Comparison of ENCODE assay signal across 12 cellular contexts in genomic region chr4:118776166-118776954, GRCh38. TPM values are rescaled to one million over a fixed set of nuclear protein-coding genes. Genes with fewer than 3 reads are reported as not detected.
A peak's percentile ranks its signal among the peaks of the same experiment; 100 is the strongest.
DNase-seq lines count a peak whose midpoint lies in the region; ATAC-seq, FAIRE-seq and TF ChIP-seq lines count a peak whose summit lies in the region.
"Had no signal": no experiment of that assay in that cellular context is flagged by ENCODE, and none has a peak within 500 bp of the region (broad histone marks: within the 10 kb centered on the region; RNA-seq: fewer than 3 reads in every experiment).

No MANE protein-coding gene starts in this region.

- no peak for FAIRE-seq in endothelial cell of umbilical vein (lab: Jason Lieb, UNC)

- TF ChIP-seq CTCF in CD8-positive, alpha-beta T cell (IDR thresholded peaks at IDR 0.05): no peak
- TF ChIP-seq CTCF in endothelial cell of umbilical vein (IDR thresholded peaks at IDR 0.05; ENCODE audit: extremely low read depth in 1 of 2, insufficient read depth in 1 of 2, low read depth in 1 of 2, low read length in 2 of 2): no peak

- no peak for DNase-seq in CD8-positive, alpha-beta T cell
- DNase-seq in RPMI7951 (ENCODE audit: low read depth): peak; percentile 50
- DNase-seq in endothelial cell of umbilical vein (ENCODE audit: low read depth, low spot score): peak; percentile 50
- DNase-seq in CD8-positive, alpha-beta memory T cell: no peak
- DNase-seq in T1000 (lab: John Stamatoyannopoulos, UW): no peak
- DNase-seq in activated CD4-positive, alpha-beta T cell treated with anti-CD3 and anti-CD28 coated beads, Interleukin-2, amount 10 ng/mL, durations not matched to agents 7 days and 5 days: no peak
- no peak for DNase-seq in GOT3 (lab: John Stamatoyannopoulos, UW)
- DNase-seq: activated naive CD4-positive, alpha-beta T cell; AML-193; NCI-H2029 treated with DMSO at 0.1 percent for 48 hours had no signal

- no peaks in the 10 kb centered on the region for H3K27me3 ChIP-seq in CD8-positive, alpha-beta T cell (ENCODE audit: insufficient read depth, low read length)
- H3K27me3 ChIP-seq in endothelial cell of umbilical vein (ENCODE audit: control insufficient read depth in 2 of 2, insufficient read depth in 2 of 2, low read length in 2 of 2): no peaks in the 10 kb centered on the region
- H3K27me3 ChIP-seq in muscle layer of colon (ENCODE audit: control insufficient read depth in 1 of 2, insufficient read depth in 2 of 2, low read length in 2 of 2): no peaks in the 10 kb centered on the region
- H3K27me3 ChIP-seq in CD8-positive, alpha-beta memory T cell (ENCODE audit: insufficient read depth, low read length, poor library complexity, severe bottlenecking): no peaks in the 10 kb centered on the region
- H3K27me3 ChIP-seq: neutrophil had no signal

- no peak for ATAC-seq in CD8-positive, alpha-beta T cell

- peaks cover 3% of the 10 kb centered on the region for H4K20me1 ChIP-seq in endothelial cell of umbilical vein (replicated peaks; ENCODE audit: control insufficient read depth, extremely low read depth, insufficient read depth, low read length)

- POLR2A ChIA-PET in CD8-positive, alpha-beta T cell (lab: Charles Lee): no interaction called here
- POLR2A ChIA-PET in endothelial cell of umbilical vein (lab: Charles Lee): no interaction called here
- POLR2A ChIA-PET in CD8-positive, alpha-beta memory T cell (lab: Charles Lee): no interaction called here
- POLR2A ChIA-PET in activated CD4-positive, alpha-beta T cell treated with anti-CD3 and anti-CD28 coated beads, Interleukin-2, amount 10 ng/mL, durations not matched to agents 7 days and 5 days (lab: Charles Lee): no interaction called here

- CTCF ChIA-PET in CD8-positive, alpha-beta T cell (lab: Charles Lee): no interaction called here
- CTCF ChIA-PET in endothelial cell of umbilical vein (lab: Charles Lee): interaction anchor here (0.9 to 6.4 kb wide), 5 partner anchors 9 to 193 kb away, joined by 3 to 79 read pairs (median 4); no protein-coding TSS in a partner anchor
- CTCF ChIA-PET in CD8-positive, alpha-beta memory T cell (lab: Charles Lee): interaction anchor here (1.0 kb wide), 1 partner anchor 55 kb away, joined by 3 read pairs; no protein-coding TSS in a partner anchor
- CTCF ChIA-PET in activated CD4-positive, alpha-beta T cell treated with anti-CD3 and anti-CD28 coated beads, Interleukin-2, amount 10 ng/mL, durations not matched to agents 7 days and 5 days (lab: Charles Lee): no interaction called here

- no peak overlapping the region for H3K4me3 ChIP-seq in CD8-positive, alpha-beta T cell (ENCODE audit: low read depth, low read length)
- H3K4me3 ChIP-seq in endothelial cell of umbilical vein (replicated peaks in 1 of 3; ENCODE audit: insufficient read depth in 1 of 3, low read depth in 1 of 3, low read length in 3 of 3) (no peak overlapping the region), muscle layer of colon (ENCODE audit: low read depth in 1 of 2, low read length in 2 of 2) (no peak overlapping the region)
- H3K4me3 ChIP-seq in CD8-positive, alpha-beta memory T cell (ENCODE audit: low read length): no peak overlapping the region

- peaks cover 19% of the 10 kb centered on the region for H3K79me2 ChIP-seq in endothelial cell of umbilical vein (ENCODE audit: control insufficient read depth, insufficient read depth, low read length)

- H3K4me3 Mint-ChIP-seq in CD8-positive, alpha-beta T cell: no peak overlapping the region
- H3K4me3 Mint-ChIP-seq in CD8-positive, alpha-beta memory T cell: no peak overlapping the region
- H3K4me3 Mint-ChIP-seq in activated CD4-positive, alpha-beta T cell treated with anti-CD3 and anti-CD28 coated beads, Interleukin-2, amount 10 ng/mL, durations not matched to agents 7 days and 5 days: no peak overlapping the region

- H2AFZ ChIP-seq in endothelial cell of umbilical vein (ENCODE audit: low read depth, low read length): no peak overlapping the region

- no TSS peak for BruUV-seq in endothelial cell of umbilical vein (replicated peaks; lab: Mats Ljungman, UMichigan)

- H3K9ac ChIP-seq in endothelial cell of umbilical vein (replicated peaks; ENCODE audit: extremely low read depth, insufficient read depth, low read length) (no peak overlapping the region), muscle layer of colon (ENCODE audit: low read length) (no peak overlapping the region)

- no peaks in the 10 kb centered on the region for H3K9me3 Mint-ChIP-seq in CD8-positive, alpha-beta T cell
- H3K9me3 Mint-ChIP-seq in CD8-positive, alpha-beta memory T cell: peaks cover 0 to 1% (median 0%) of the 10 kb centered on the region in 5 donors
- H3K9me3 Mint-ChIP-seq in activated CD4-positive, alpha-beta T cell treated with anti-CD3 and anti-CD28 coated beads, Interleukin-2, amount 10 ng/mL, durations not matched to agents 7 days and 5 days: no peaks in the 10 kb centered on the region

- intact Hi-C loops in CD8-positive, alpha-beta T cell (cut with DNase I, micrococcal nuclease): no loop called here
- intact Hi-C loops in endothelial cell of umbilical vein (cut with micrococcal nuclease): no loop called here

- H3K36me3 ChIP-seq in CD8-positive, alpha-beta T cell (ENCODE audit: insufficient read depth, low read length): no peaks in the 10 kb centered on the region
- H3K36me3 ChIP-seq in endothelial cell of umbilical vein (ENCODE audit: control insufficient read depth in 2 of 2, extremely low read depth in 1 of 2, insufficient read depth in 2 of 2, low read length in 2 of 2) (peaks cover 0 to 5% of the 10 kb centered on the region in 2 experiments), muscle layer of colon (ENCODE audit: insufficient read depth, low read length) (no peaks in the 10 kb centered on the region)
- no peaks in the 10 kb centered on the region for H3K36me3 ChIP-seq in CD8-positive, alpha-beta memory T cell (ENCODE audit: insufficient read depth, low read length)
- H3K36me3 ChIP-seq: neutrophil had no signal

- no peaks in the 10 kb centered on the region for H3K9me3 ChIP-seq in CD8-positive, alpha-beta T cell (ENCODE audit: low read length)
- H3K9me3 ChIP-seq in endothelial cell of umbilical vein (replicated peaks; ENCODE audit: control insufficient read depth, insufficient read depth, low read length): no peaks in the 10 kb centered on the region
- H3K9me3 ChIP-seq in muscle layer of colon (ENCODE audit: low read length): no peaks in the 10 kb centered on the region
- H3K9me3 ChIP-seq in CD8-positive, alpha-beta memory T cell (ENCODE audit: low read length): no peaks in the 10 kb centered on the region
- H3K9me3 ChIP-seq: neutrophil had no signal

- peaks cover 2% of the 10 kb centered on the region for H3K36me3 Mint-ChIP-seq in CD8-positive, alpha-beta T cell
- H3K36me3 Mint-ChIP-seq in CD8-positive, alpha-beta memory T cell: peaks cover 0 to 5% (median 1%) of the 10 kb centered on the region in 3 donors
- H3K36me3 Mint-ChIP-seq in activated CD4-positive, alpha-beta T cell treated with anti-CD3 and anti-CD28 coated beads, Interleukin-2, amount 10 ng/mL, durations not matched to agents 7 days and 5 days (ENCODE audit: low read depth): peaks cover 6% of the 10 kb centered on the region

- no peak for TF ChIP-seq POLR2A in endothelial cell of umbilical vein (IDR thresholded peaks at IDR 0.05; ENCODE audit: low read depth, low read length)

- H3K9me1 ChIP-seq in endothelial cell of umbilical vein (replicated peaks; ENCODE audit: control insufficient read depth, extremely low read depth, insufficient read depth, low read length): no peaks in the 10 kb centered on the region

- H3K4me2 ChIP-seq in endothelial cell of umbilical vein (ENCODE audit: insufficient read depth, low read length): no peak overlapping the region

- H3K4me1 ChIP-seq in CD8-positive, alpha-beta T cell (ENCODE audit: insufficient read depth, low read length): no peaks in the 10 kb centered on the region
- peaks cover 33% of the 10 kb centered on the region for H3K4me1 ChIP-seq in endothelial cell of umbilical vein (ENCODE audit: control insufficient read depth, extremely low read depth, insufficient read depth, low read length)
- peaks cover 36% of the 10 kb centered on the region for H3K4me1 ChIP-seq in muscle layer of colon (ENCODE audit: insufficient read depth, low read length)
- no peaks in the 10 kb centered on the region for H3K4me1 ChIP-seq in CD8-positive, alpha-beta memory T cell (ENCODE audit: insufficient read depth, low read length)

- H3K4me1 Mint-ChIP-seq in CD8-positive, alpha-beta T cell (ENCODE audit: low read depth): no peaks in the 10 kb centered on the region
- H3K4me1 Mint-ChIP-seq in CD8-positive, alpha-beta memory T cell: no peaks in the 10 kb centered on the region
- H3K4me1 Mint-ChIP-seq in activated CD4-positive, alpha-beta T cell treated with anti-CD3 and anti-CD28 coated beads, Interleukin-2, amount 10 ng/mL, durations not matched to agents 7 days and 5 days: no peaks in the 10 kb centered on the region

- dilution Hi-C loops in endothelial cell of umbilical vein (cut with MboI; ENCODE audit: extremely low pct_ligation_motif_present, low sequenced_read_pairs): no loop called here

- no peak overlapping the region for H3K27ac ChIP-seq in CD8-positive, alpha-beta T cell (ENCODE audit: low read depth, low read length)
- H3K27ac ChIP-seq in endothelial cell of umbilical vein (ENCODE audit: insufficient read depth, low read depth, low read length): no peak overlapping the region
- peak overlapping the region; percentile 0 for H3K27ac ChIP-seq in muscle layer of colon (ENCODE audit: low read depth, low read length)
- no peak overlapping the region for H3K27ac ChIP-seq in CD8-positive, alpha-beta memory T cell (ENCODE audit: low read depth, low read length)
- H3K27ac ChIP-seq: neutrophil had no signal

- H3K27ac Mint-ChIP-seq in CD8-positive, alpha-beta T cell: peak overlapping the region; percentile 60
- peak overlapping the region in 3 of 8 donors; percentile 9 to 42 (median 14) for H3K27ac Mint-ChIP-seq in CD8-positive, alpha-beta memory T cell
- no peak overlapping the region for H3K27ac Mint-ChIP-seq in activated CD4-positive, alpha-beta T cell treated with anti-CD3 and anti-CD28 coated beads, Interleukin-2, amount 10 ng/mL, durations not matched to agents 7 days and 5 days

- no peaks in the 10 kb centered on the region for H3K27me3 Mint-ChIP-seq in CD8-positive, alpha-beta T cell (ENCODE audit: low read depth)
- no peaks in the 10 kb centered on the region for H3K27me3 Mint-ChIP-seq in CD8-positive, alpha-beta memory T cell
- no peaks in the 10 kb centered on the region for H3K27me3 Mint-ChIP-seq in activated CD4-positive, alpha-beta T cell treated with anti-CD3 and anti-CD28 coated beads, Interleukin-2, amount 10 ng/mL, durations not matched to agents 7 days and 5 days

RNA-seq across cellular contexts. Expression of gene SEC24D, which starts 59.6 kb away (rescaled TPM):
- total RNA-seq in CD8-positive, alpha-beta T cell: 10 to 100 TPM; 16.7 to 17.2 TPM
- 60.3 and 88.3 TPM in 2 replicates for total RNA-seq in RPMI7951 (2014; rRNA removed; shearing (Covaris generic))
- 127 and 133 TPM in 2 replicates for total RNA-seq in endothelial cell of umbilical vein
- 81.5 and 88.8 TPM in 2 replicates for polyA plus RNA-seq in endothelial cell of umbilical vein
- 52.0 and 61.7 TPM in 2 replicates for polyA plus RNA-seq in endothelial cell of umbilical vein (2011; cell fraction: cytosol; rRNA removed)
- 132 and 151 TPM in 2 replicates for polyA plus RNA-seq in endothelial cell of umbilical vein (2011; cell fraction: nucleus; rRNA removed)
- 73.7 and 81.8 TPM in 2 replicates for polyA plus RNA-seq in endothelial cell of umbilical vein (2012)
- polyA minus RNA-seq in endothelial cell of umbilical vein: 114 and 132 TPM in 2 replicates
- polyA minus RNA-seq in endothelial cell of umbilical vein (2011; cell fraction: cytosol; rRNA and poly(A)+ RNA removed): 4.4 TPM
- 296 and 303 TPM in 2 replicates for polyA minus RNA-seq in endothelial cell of umbilical vein (2011; cell fraction: nucleus; rRNA and poly(A)+ RNA removed)
- 10 to 100 TPM; 22.7 to 24.3 TPM for total RNA-seq in CD8-positive, alpha-beta memory T cell
- 23.8 TPM for polyA plus RNA-seq in CD8-positive, alpha-beta memory T cell
- total RNA-seq in activated CD4-positive, alpha-beta T cell treated with anti-CD3 and anti-CD28 coated beads, Interleukin-2, amount 10 ng/mL, durations not matched to agents 7 days and 5 days: 10 to 100 TPM; 33.1 to 36.1 TPM

Comparison
In these comparisons a context has a peak if more than half of its experiments do, and no peak if none do; other contexts are left out.
1. DNase-seq: peak in RPMI7951 (single experiment) and endothelial cell of umbilical vein (single experiment); none in CD8-positive, alpha-beta T cell (0 of 7), CD8-positive, alpha-beta memory T cell (0 of 5), T1000 (single experiment), activated CD4-positive, alpha-beta T cell treated with anti-CD3 and anti-CD28 coated beads, Interleukin-2, amount 10 ng/mL, durations not matched to agents 7 days and 5 days (single experiment) and GOT3 (single experiment).
2. CTCF ChIA-PET loops: an anchor here in endothelial cell of umbilical vein (0.9 to 6.4 kb wide) and CD8-positive, alpha-beta memory T cell (1.0 kb wide); none called in CD8-positive, alpha-beta T cell and activated CD4-positive, alpha-beta T cell treated with anti-CD3 and anti-CD28 coated beads, Interleukin-2, amount 10 ng/mL, durations not matched to agents 7 days and 5 days.